In the genomic region with DNA sequence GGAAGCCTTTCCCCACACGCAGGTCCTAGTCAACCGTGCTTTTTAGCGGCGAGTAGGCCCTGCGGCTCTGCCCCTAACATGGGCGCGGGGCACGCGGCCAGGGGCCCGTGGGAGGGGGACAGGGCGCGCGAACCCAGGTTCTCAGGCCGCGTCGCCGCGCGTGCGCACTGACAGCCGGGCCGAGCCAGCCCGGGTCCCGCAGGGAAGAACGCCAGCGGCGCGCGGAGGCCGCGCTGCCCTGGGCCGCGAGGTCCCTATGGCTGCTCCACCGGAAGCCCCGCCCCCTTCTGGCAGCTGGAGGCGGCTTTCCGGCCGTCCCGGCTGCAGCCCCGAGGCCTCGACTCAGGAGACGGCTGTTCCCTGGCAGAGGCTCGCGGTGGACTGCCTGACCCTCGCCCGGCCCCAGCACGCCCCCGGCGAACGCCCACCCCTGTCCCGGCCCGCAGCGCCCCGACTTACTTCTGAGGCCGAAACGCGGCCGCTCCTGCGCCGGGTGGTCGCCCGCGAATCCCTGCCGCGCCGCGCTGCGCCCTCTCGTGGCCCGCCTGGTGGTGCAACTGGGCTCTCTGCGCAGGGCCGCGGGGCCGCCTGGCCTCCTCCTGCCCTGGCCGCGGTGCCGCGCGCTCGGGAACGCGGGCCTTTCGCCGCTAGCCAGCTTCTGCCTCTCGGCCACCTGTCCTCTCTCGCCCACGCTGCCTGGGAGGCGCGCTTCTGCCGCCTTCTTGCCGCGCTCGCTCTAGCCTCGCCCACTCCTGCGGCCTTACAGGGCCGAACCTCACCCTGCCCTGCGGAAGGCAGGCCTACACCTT, we compare ENCODE assay signal across 1 cellular context.
TF ChIP-seq lines count a peak whose summit lies in the region.

No MANE protein-coding gene starts in this region.

TF ChIP-seq in K562, 482 proteins besides CTCF, POLR2A, EP300 and RAD21 (continued from another document and continues in another):
- TF ChIP-seq, protein P1, sequence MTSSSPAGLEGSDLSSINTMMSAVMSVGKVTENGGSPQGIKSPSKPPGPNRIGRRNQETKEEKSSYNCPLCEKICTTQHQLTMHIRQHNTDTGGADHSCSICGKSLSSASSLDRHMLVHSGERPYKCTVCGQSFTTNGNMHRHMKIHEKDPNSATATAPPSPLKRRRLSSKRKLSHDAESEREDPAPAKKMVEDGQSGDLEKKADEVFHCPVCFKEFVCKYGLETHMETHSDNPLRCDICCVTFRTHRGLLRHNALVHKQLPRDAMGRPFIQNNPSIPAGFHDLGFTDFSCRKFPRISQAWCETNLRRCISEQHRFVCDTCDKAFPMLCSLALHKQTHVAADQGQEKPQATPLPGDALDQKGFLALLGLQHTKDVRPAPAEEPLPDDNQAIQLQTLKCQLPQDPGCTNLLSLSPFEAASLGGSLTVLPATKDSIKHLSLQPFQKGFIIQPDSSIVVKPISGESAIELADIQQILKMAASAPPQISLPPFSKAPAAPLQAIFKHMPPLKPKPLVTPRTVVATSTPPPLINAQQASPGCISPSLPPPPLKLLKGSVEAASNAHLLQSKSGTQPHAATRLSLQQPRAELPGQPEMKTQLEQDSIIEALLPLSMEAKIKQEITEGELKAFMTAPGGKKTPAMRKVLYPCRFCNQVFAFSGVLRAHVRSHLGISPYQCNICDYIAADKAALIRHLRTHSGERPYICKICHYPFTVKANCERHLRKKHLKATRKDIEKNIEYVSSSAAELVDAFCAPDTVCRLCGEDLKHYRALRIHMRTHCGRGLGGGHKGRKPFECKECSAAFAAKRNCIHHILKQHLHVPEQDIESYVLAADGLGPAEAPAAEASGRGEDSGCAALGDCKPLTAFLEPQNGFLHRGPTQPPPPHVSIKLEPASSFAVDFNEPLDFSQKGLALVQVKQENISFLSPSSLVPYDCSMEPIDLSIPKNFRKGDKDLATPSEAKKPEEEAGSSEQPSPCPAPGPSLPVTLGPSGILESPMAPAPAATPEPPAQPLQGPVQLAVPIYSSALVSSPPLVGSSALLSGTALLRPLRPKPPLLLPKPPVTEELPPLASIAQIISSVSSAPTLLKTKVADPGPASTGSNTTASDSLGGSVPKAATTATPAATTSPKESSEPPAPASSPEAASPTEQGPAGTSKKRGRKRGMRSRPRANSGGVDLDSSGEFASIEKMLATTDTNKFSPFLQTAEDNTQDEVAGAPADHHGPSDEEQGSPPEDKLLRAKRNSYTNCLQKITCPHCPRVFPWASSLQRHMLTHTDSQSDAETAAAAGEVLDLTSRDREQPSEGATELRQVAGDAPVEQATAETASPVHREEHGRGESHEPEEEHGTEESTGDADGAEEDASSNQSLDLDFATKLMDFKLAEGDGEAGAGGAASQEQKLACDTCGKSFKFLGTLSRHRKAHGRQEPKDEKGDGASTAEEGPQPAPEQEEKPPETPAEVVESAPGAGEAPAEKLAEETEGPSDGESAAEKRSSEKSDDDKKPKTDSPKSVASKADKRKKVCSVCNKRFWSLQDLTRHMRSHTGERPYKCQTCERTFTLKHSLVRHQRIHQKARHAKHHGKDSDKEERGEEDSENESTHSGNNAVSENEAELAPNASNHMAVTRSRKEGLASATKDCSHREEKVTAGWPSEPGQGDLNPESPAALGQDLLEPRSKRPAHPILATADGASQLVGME (CRISPR knock-in tag; IDR thresholded peaks at IDR 0.05) = peak; percentile 13; the same call in 1 of the 2 replicates
- TF ChIP-seq SMARCC2 (IDR thresholded peaks at IDR 0.05; ENCODE audit: low read depth) (no peak; the same call in 1 of the 2 replicates), ZFPM2 (CRISPR knock-in tag; IDR thresholded peaks at IDR 0.05) (no peak), GATA2 (CRISPR knock-in tag; IDR thresholded peaks at IDR 0.05) (no peak), XRCC3 (IDR thresholded peaks at IDR 0.05) (no peak), ADNP (tag; IDR thresholded peaks at IDR 0.05) (no peak; the same call in 1 of the 2 replicates), SPI1 (IDR thresholded peaks at IDR 0.05; ENCODE audit: borderline replicate concordance, low read depth, low read length) (no peak), CBX5 (IDR thresholded peaks at IDR 0.05; ENCODE audit: borderline replicate concordance, low read depth) (peak; percentile 30; the same call in 1 of the 2 replicates), ZNF445 (CRISPR knock-in tag; IDR thresholded peaks at IDR 0.05; ENCODE audit: low read depth) (no peak), PPARD (CRISPR knock-in tag; IDR thresholded peaks at IDR 0.05) (no peak), SP1 (CRISPR knock-in tag; IDR thresholded peaks at IDR 0.05) (peak; percentile 79), NFYB (IDR thresholded peaks at IDR 0.05; ENCODE audit: extremely low read depth, insufficient read length) (no peak), TRIM28 (IDR thresholded peaks at IDR 0.05) (no peak; the same call in 1 of the 2 replicates), L3MBTL2 (IDR thresholded peaks at IDR 0.05) (peak; percentile 100)
- TF ChIP-seq, protein P2, sequence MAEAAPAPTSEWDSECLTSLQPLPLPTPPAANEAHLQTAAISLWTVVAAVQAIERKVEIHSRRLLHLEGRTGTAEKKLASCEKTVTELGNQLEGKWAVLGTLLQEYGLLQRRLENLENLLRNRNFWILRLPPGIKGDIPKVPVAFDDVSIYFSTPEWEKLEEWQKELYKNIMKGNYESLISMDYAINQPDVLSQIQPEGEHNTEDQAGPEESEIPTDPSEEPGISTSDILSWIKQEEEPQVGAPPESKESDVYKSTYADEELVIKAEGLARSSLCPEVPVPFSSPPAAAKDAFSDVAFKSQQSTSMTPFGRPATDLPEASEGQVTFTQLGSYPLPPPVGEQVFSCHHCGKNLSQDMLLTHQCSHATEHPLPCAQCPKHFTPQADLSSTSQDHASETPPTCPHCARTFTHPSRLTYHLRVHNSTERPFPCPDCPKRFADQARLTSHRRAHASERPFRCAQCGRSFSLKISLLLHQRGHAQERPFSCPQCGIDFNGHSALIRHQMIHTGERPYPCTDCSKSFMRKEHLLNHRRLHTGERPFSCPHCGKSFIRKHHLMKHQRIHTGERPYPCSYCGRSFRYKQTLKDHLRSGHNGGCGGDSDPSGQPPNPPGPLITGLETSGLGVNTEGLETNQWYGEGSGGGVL (CRISPR knock-in tag; IDR thresholded peaks at IDR 0.05) = no peak
- TF ChIP-seq, protein P3, sequence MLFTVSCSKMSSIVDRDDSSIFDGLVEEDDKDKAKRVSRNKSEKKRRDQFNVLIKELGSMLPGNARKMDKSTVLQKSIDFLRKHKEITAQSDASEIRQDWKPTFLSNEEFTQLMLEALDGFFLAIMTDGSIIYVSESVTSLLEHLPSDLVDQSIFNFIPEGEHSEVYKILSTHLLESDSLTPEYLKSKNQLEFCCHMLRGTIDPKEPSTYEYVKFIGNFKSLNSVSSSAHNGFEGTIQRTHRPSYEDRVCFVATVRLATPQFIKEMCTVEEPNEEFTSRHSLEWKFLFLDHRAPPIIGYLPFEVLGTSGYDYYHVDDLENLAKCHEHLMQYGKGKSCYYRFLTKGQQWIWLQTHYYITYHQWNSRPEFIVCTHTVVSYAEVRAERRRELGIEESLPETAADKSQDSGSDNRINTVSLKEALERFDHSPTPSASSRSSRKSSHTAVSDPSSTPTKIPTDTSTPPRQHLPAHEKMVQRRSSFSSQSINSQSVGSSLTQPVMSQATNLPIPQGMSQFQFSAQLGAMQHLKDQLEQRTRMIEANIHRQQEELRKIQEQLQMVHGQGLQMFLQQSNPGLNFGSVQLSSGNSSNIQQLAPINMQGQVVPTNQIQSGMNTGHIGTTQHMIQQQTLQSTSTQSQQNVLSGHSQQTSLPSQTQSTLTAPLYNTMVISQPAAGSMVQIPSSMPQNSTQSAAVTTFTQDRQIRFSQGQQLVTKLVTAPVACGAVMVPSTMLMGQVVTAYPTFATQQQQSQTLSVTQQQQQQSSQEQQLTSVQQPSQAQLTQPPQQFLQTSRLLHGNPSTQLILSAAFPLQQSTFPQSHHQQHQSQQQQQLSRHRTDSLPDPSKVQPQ (CRISPR knock-in tag; IDR thresholded peaks at IDR 0.05; ENCODE audit: borderline replicate concordance) = no peak
- TF ChIP-seq, protein P4, sequence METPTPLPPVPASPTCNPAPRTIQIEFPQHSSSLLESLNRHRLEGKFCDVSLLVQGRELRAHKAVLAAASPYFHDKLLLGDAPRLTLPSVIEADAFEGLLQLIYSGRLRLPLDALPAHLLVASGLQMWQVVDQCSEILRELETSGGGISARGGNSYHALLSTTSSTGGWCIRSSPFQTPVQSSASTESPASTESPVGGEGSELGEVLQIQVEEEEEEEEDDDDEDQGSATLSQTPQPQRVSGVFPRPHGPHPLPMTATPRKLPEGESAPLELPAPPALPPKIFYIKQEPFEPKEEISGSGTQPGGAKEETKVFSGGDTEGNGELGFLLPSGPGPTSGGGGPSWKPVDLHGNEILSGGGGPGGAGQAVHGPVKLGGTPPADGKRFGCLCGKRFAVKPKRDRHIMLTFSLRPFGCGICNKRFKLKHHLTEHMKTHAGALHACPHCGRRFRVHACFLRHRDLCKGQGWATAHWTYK (CRISPR knock-in tag; IDR thresholded peaks at IDR 0.05) = peak; percentile 65
- TF ChIP-seq, protein P5, sequence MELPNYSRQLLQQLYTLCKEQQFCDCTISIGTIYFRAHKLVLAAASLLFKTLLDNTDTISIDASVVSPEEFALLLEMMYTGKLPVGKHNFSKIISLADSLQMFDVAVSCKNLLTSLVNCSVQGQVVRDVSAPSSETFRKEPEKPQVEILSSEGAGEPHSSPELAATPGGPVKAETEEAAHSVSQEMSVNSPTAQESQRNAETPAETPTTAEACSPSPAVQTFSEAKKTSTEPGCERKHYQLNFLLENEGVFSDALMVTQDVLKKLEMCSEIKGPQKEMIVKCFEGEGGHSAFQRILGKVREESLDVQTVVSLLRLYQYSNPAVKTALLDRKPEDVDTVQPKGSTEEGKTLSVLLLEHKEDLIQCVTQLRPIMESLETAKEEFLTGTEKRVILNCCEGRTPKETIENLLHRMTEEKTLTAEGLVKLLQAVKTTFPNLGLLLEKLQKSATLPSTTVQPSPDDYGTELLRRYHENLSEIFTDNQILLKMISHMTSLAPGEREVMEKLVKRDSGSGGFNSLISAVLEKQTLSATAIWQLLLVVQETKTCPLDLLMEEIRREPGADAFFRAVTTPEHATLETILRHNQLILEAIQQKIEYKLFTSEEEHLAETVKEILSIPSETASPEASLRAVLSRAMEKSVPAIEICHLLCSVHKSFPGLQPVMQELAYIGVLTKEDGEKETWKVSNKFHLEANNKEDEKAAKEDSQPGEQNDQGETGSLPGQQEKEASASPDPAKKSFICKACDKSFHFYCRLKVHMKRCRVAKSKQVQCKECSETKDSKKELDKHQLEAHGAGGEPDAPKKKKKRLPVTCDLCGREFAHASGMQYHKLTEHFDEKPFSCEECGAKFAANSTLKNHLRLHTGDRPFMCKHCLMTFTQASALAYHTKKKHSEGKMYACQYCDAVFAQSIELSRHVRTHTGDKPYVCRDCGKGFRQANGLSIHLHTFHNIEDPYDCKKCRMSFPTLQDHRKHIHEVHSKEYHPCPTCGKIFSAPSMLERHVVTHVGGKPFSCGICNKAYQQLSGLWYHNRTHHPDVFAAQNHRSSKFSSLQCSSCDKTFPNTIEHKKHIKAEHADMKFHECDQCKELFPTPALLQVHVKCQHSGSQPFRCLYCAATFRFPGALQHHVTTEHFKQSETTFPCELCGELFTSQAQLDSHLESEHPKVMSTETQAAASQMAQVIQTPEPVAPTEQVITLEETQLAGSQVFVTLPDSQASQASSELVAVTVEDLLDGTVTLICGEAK (IDR thresholded peaks at IDR 0.05) = peak; percentile 90
- TF ChIP-seq, protein P5 (CRISPR knock-in tag; IDR thresholded peaks at IDR 0.05) = no peak
- TF ChIP-seq, protein P6, sequence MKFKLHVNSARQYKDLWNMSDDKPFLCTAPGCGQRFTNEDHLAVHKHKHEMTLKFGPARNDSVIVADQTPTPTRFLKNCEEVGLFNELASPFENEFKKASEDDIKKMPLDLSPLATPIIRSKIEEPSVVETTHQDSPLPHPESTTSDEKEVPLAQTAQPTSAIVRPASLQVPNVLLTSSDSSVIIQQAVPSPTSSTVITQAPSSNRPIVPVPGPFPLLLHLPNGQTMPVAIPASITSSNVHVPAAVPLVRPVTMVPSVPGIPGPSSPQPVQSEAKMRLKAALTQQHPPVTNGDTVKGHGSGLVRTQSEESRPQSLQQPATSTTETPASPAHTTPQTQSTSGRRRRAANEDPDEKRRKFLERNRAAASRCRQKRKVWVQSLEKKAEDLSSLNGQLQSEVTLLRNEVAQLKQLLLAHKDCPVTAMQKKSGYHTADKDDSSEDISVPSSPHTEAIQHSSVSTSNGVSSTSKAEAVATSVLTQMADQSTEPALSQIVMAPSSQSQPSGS (CRISPR knock-in tag; IDR thresholded peaks at IDR 0.05) = peak; percentile 87
